1 cellular context compared by ENCODE assay signal in genomic region chr2:99205491-99205890, GRCh38.
TF ChIP-seq lines count a peak whose summit lies in the region.

No MANE protein-coding gene starts in this region.

TF ChIP-seq in WTC11, 78 proteins besides CTCF, POLR2A, EP300 and RAD21:
- TF ChIP-seq GABPB1 (CRISPR knock-in tag; IDR thresholded peaks at IDR 0.05) (no peak), TEAD1 (CRISPR knock-in tag; IDR thresholded peaks at IDR 0.05) (peak; percentile 73; the same call in 1 of the 2 replicates)
- TF ChIP-seq, protein P1, sequence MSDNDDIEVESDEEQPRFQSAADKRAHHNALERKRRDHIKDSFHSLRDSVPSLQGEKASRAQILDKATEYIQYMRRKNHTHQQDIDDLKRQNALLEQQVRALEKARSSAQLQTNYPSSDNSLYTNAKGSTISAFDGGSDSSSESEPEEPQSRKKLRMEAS (CRISPR knock-in tag; IDR thresholded peaks at IDR 0.05), result peak; percentile 25; the same call in 1 of the 2 replicates
